ENCODE assay signal across 1 cellular context in the genomic region with DNA sequence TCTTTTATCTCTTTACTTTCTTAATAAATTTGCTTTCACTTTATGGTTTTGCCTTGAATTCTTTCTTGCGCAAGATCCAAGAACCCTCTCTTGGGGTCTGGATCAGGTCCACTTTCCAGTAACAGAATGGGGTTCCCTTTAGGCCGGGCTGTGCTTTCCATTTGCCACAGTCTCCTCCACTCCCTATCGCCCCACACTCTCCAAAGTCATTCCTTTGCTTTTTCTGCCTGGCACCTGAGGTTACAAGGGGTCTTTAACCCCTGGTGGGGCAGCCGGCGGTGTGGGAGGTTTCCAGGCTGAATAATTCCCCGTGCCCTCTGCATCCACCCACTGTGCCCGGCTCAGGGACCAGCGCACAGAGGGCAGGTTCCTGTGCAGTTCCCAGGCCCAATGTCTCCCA.
TF ChIP-seq lines count a peak whose summit lies in the region.

No MANE protein-coding gene starts in this region.

TF ChIP-seq in H1, 55 proteins besides CTCF, POLR2A, EP300 and RAD21:
- TF ChIP-seq CEBPB (IDR thresholded peaks at IDR 0.05; ENCODE audit: low read depth, low read length) (peak; percentile 72; the same call in 1 of the 2 replicates), KDM1A (IDR thresholded peaks at IDR 0.05; ENCODE audit: borderline replicate concordance, low read length) (peak; percentile 92), ASH2L (IDR thresholded peaks at IDR 0.05; ENCODE audit: low read length) (no peak), POLR2AphosphoS5 (IDR thresholded peaks at IDR 0.05; ENCODE audit: low read depth, low read length) (no peak)
- TF ChIP-seq, protein P1, sequence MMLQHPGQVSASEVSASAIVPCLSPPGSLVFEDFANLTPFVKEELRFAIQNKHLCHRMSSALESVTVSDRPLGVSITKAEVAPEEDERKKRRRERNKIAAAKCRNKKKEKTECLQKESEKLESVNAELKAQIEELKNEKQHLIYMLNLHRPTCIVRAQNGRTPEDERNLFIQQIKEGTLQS (IDR thresholded peaks at IDR 0.05; ENCODE audit: insufficient read depth, low read depth, low read length): no peak
